16 cellular contexts compared by ENCODE assay signal in the genomic region with DNA sequence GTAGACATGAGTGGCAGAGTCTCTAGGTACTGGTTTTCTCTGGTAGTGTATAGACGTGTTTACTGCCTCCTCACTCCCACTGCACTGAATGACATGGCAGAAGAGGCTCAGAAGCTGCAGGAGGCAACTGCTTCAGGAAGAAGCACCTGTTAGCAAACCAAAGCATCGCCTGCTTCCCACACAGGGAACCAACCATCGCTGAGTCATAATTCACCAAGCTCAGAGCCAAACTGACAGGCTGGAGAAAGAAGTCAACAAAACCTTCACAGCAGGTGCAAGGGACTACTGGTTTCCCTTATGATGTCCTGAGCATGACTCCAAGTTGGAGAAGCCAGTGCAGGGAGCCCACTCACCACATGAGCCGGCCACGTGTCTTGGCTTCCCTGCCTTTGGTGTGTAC.
A peak's percentile ranks its signal among the peaks of the same experiment; 100 is the strongest.
DNase-seq lines count a peak whose midpoint lies in the region; ATAC-seq and TF ChIP-seq lines count a peak whose summit lies in the region.
"Had no signal": no experiment of that assay in that cellular context is flagged by ENCODE, and none has a peak within 500 bp of the region (broad histone marks: within the 10 kb centered on the region; RNA-seq: fewer than 3 reads in every experiment).

No MANE protein-coding gene starts in this region.

- H3K4me3 Mint-ChIP-seq in activated CD8-positive, alpha-beta T cell treated with anti-CD3 and anti-CD28 coated beads for 36 hours, result no peak overlapping the region
- no peak overlapping the region for H3K4me3 Mint-ChIP-seq in activated CD8-positive, alpha-beta T cell treated with anti-CD3 and anti-CD28 coated beads, Interleukin-2, amount 10 ng/mL, durations not matched to agents 7 days and 5 days
- H3K4me3 Mint-ChIP-seq: T-helper 2 cell treated with Interferon-gamma antibody and Interleukin-4, amounts not matched to agents 5 μg/mL and 100 μg/mL, for 36 hours had no signal

- POLR2A ChIA-PET in activated CD8-positive, alpha-beta T cell treated with anti-CD3 and anti-CD28 coated beads for 36 hours (lab: Charles Lee), result no interaction called here
- POLR2A ChIA-PET in activated CD8-positive, alpha-beta T cell treated with anti-CD3 and anti-CD28 coated beads, Interleukin-2, amount 10 ng/mL, durations not matched to agents 7 days and 5 days (lab: Charles Lee), result no interaction called here

- H2AFZ ChIP-seq in MM.1S (ENCODE audit: low read length), result 0 out of 2 replicates have a peak overlapping the region, but pooled peaks have one; percentile 32

- no peak for TF ChIP-seq CTCF in activated CD8-positive, alpha-beta T cell treated with anti-CD3 and anti-CD28 coated beads for 36 hours (IDR thresholded peaks at IDR 0.05)
- no peak for TF ChIP-seq CTCF in MM.1S (IDR thresholded peaks at IDR 0.05; ENCODE audit: low read length)

- peaks cover 5% of the 10 kb centered on the region for H3K4me1 Mint-ChIP-seq in activated CD8-positive, alpha-beta T cell treated with anti-CD3 and anti-CD28 coated beads for 36 hours (ENCODE audit: low read depth)
- no peaks in the 10 kb centered on the region for H3K4me1 Mint-ChIP-seq in activated CD8-positive, alpha-beta T cell treated with anti-CD3 and anti-CD28 coated beads, Interleukin-2, amount 10 ng/mL, durations not matched to agents 7 days and 5 days (ENCODE audit: low read depth)

- no peaks in the 10 kb centered on the region for H3K36me3 ChIP-seq in MM.1S (replicated peaks; ENCODE audit: insufficient read depth, low read length)

- H3K27ac ChIP-seq in MM.1S (ENCODE audit: low read length), result peak overlapping the region; percentile 72; the same call in 1 of the 2 replicates

- no peaks in the 10 kb centered on the region for H3K9me3 ChIP-seq in MM.1S (replicated peaks; ENCODE audit: insufficient read depth, low read length)

- no peaks in the 10 kb centered on the region for H3K9me3 Mint-ChIP-seq in activated CD8-positive, alpha-beta T cell treated with anti-CD3 and anti-CD28 coated beads for 36 hours
- no peaks in the 10 kb centered on the region for H3K9me3 Mint-ChIP-seq in activated CD8-positive, alpha-beta T cell treated with anti-CD3 and anti-CD28 coated beads, Interleukin-2, amount 10 ng/mL, durations not matched to agents 7 days and 5 days (ENCODE audit: insufficient read depth)
- H3K9me3 Mint-ChIP-seq: T-helper 2 cell treated with Interferon-gamma antibody and Interleukin-4, amounts not matched to agents 5 μg/mL and 100 μg/mL, for 36 hours had no signal

- peak overlapping the region; percentile 7; the same call in 1 of the 2 replicates for H3K4me3 ChIP-seq in MM.1S (ENCODE audit: low read length)

- peaks cover 14% of the 10 kb centered on the region for H3K4me1 ChIP-seq in MM.1S (ENCODE audit: low read length)

- H3F3A ChIP-seq in MM.1S (ENCODE audit: insufficient read depth, low read length), result no peaks in the 10 kb centered on the region

- peak; percentile 42 for ATAC-seq in activated CD8-positive, alpha-beta T cell treated with anti-CD3 and anti-CD28 coated beads for 36 hours
- ATAC-seq in activated CD8-positive, alpha-beta T cell treated with anti-CD3 and anti-CD28 coated beads, Interleukin-2, amount 10 ng/mL, durations not matched to agents 7 days and 5 days, result no peak
- peak; percentile 57 for ATAC-seq in HG02763 (IDR thresholded peaks at IDR 0.05; ENCODE audit: unreplicated experiment)
- ATAC-seq: HCT116; stimulated activated naive CD8-positive, alpha-beta T cell treated with anti-CD3 and anti-CD28 coated beads, Interleukin-15, Interleukin-2, amounts not matched to agents 100 U/mL and 50 U/mL, for 24 hours had no signal

- H3K9ac ChIP-seq in MM.1S (ENCODE audit: low read length), result no peak overlapping the region

- no peak overlapping the region for H3K27ac Mint-ChIP-seq in activated CD8-positive, alpha-beta T cell treated with anti-CD3 and anti-CD28 coated beads for 36 hours
- no peak overlapping the region for H3K27ac Mint-ChIP-seq in activated CD8-positive, alpha-beta T cell treated with anti-CD3 and anti-CD28 coated beads, Interleukin-2, amount 10 ng/mL, durations not matched to agents 7 days and 5 days
- H3K27ac Mint-ChIP-seq: T-helper 2 cell treated with Interferon-gamma antibody and Interleukin-4, amounts not matched to agents 5 μg/mL and 100 μg/mL, for 36 hours had no signal

- H3K4me2 ChIP-seq in MM.1S (ENCODE audit: low read depth, low read length), result peak overlapping the region; percentile 37; the same call in 1 of the 2 replicates

- no peaks in the 10 kb centered on the region for H3K9me2 ChIP-seq in MM.1S (replicated peaks; ENCODE audit: insufficient read depth, low read length)

- H4K20me1 ChIP-seq in MM.1S (ENCODE audit: insufficient read depth, low read length), result no peaks in the 10 kb centered on the region

- H3K79me2 ChIP-seq in MM.1S (ENCODE audit: low read length), result no peaks in the 10 kb centered on the region

- H3K36me3 Mint-ChIP-seq in activated CD8-positive, alpha-beta T cell treated with anti-CD3 and anti-CD28 coated beads for 36 hours (ENCODE audit: low read depth), result no peaks in the 10 kb centered on the region
- H3K36me3 Mint-ChIP-seq in activated CD8-positive, alpha-beta T cell treated with anti-CD3 and anti-CD28 coated beads, Interleukin-2, amount 10 ng/mL, durations not matched to agents 7 days and 5 days (ENCODE audit: low read depth), result no peaks in the 10 kb centered on the region

- intact Hi-C loops in activated CD8-positive, alpha-beta T cell treated with anti-CD3 and anti-CD28 coated beads for 36 hours (cut with micrococcal nuclease), result loop anchor here (10.0 kb wide), 1 partner anchor 152 kb away; no protein-coding TSS in a partner anchor

- DNase-seq in activated CD8-positive, alpha-beta T cell treated with anti-CD3 and anti-CD28 coated beads for 36 hours, result peak; percentile 2
- DNase-seq in activated CD8-positive, alpha-beta T cell treated with anti-CD3 and anti-CD28 coated beads, Interleukin-2, amount 10 ng/mL, durations not matched to agents 7 days and 5 days, result no peak
- DNase-seq in MM.1S (peak; percentile 86), myocyte (ENCODE audit: low read depth) (peak; percentile 98), T-helper 1 cell (no peak), NCI-H82 (lab: John Stamatoyannopoulos, UW) (no peak)
- DNase-seq in stimulated activated CD4-positive, alpha-beta T cell treated with anti-CD3 and anti-CD28 coated beads, Interleukin-4, amount 100 ng/mL, for 1 hour, result no peak
- DNase-seq: activated CD4-positive, alpha-beta T cell treated with anti-CD3 and anti-CD28 coated beads, Interleukin-2, amount 50 U/mL, for 1 hour; activated gamma-delta T cell; KBM-7; NCI-H1436 treated with DMSO at 0.1 percent for 48 hours; NK-92 treated with Interleukin-12 subunit alpha and Interleukin-12 subunit beta, amount 100 ng/mL, for 24 hours; stimulated activated naive CD8-positive, alpha-beta T cell treated with anti-CD3 and anti-CD28 coated beads, Interleukin-15, Interleukin-2, amounts not matched to agents 100 U/mL and 50 U/mL, for 24 hours had no signal

- no peaks in the 10 kb centered on the region for H3K27me3 ChIP-seq in MM.1S (replicated peaks; ENCODE audit: insufficient read depth, low read length)

- CTCF ChIA-PET in activated CD8-positive, alpha-beta T cell treated with anti-CD3 and anti-CD28 coated beads for 36 hours (lab: Charles Lee), result no interaction called here
- CTCF ChIA-PET in activated CD8-positive, alpha-beta T cell treated with anti-CD3 and anti-CD28 coated beads, Interleukin-2, amount 10 ng/mL, durations not matched to agents 7 days and 5 days (lab: Charles Lee), result interaction anchor here (1.2 kb wide), 1 partner anchor 68 kb away, joined by 4 read pairs; no protein-coding TSS in a partner anchor

- peaks cover 17% of the 10 kb centered on the region for H3K27me3 Mint-ChIP-seq in activated CD8-positive, alpha-beta T cell treated with anti-CD3 and anti-CD28 coated beads for 36 hours
- peaks cover 15% of the 10 kb centered on the region for H3K27me3 Mint-ChIP-seq in activated CD8-positive, alpha-beta T cell treated with anti-CD3 and anti-CD28 coated beads, Interleukin-2, amount 10 ng/mL, durations not matched to agents 7 days and 5 days (ENCODE audit: low read depth)

Comparison
In these comparisons a context has a peak if more than half of its experiments do, and no peak if none do; other contexts are left out.
1. DNase-seq: peak in activated CD8-positive, alpha-beta T cell treated with anti-CD3 and anti-CD28 coated beads for 36 hours (single experiment), MM.1S (single experiment) and myocyte (single experiment); none in activated CD8-positive, alpha-beta T cell treated with anti-CD3 and anti-CD28 coated beads, Interleukin-2, amount 10 ng/mL, durations not matched to agents 7 days and 5 days (single experiment), T-helper 1 cell (0 of 5), NCI-H82 (single experiment) and stimulated activated CD4-positive, alpha-beta T cell treated with anti-CD3 and anti-CD28 coated beads, Interleukin-4, amount 100 ng/mL, for 1 hour (single experiment).